8 cellular contexts compared by ENCODE assay signal in the genomic region with DNA sequence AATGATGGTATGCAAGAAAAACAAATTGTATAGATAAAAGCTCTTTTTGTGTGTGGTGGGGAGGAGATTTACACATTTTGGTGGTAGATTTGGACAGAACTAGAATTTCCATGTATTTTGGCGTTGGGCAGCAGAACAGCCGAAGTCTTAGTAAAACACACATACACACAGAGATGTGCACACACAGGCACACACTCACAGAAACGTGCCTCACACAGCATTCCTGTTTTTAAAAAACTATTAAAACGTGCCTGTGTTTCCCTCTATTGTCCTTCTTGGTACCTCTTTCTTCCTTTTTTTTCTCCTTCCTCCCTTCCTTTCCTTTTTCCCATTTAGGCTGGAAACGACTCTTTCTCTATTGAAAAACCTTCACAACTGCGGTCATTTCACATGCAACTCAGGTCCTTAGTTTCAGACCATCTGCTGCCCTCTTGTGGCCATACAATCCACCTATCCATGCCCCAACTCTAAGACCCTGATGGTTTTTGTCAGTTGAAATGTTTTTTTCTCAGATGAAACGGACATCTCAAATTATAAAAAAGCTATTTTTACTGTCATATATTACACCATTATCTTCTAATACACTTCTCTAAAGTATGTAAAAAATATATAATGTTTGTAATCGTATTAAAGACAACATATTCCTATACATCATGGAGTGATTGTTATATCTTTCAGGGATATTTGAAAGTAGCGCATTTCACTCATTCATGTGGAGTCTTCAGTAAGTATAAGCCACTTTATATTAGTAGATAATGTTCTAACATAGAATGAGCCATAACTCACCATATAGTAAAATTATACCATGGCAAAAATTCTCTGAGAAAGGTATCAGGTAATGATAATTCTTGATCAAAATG.
DNase-seq lines count a peak whose midpoint lies in the region; ATAC-seq and TF ChIP-seq lines count a peak whose summit lies in the region.

No MANE protein-coding gene starts in this region.

- TF ChIP-seq CTCF in body of pancreas (IDR thresholded peaks at IDR 0.05): peak; percentile 24 to 70 (median 63)

- no peak for TF ChIP-seq POLR2A in body of pancreas (IDR thresholded peaks at IDR 0.05)

- ATAC-seq in HG02885 (IDR thresholded peaks at IDR 0.05; ENCODE audit: poor library complexity, unreplicated experiment) (peak; percentile 87), body of pancreas (peak; percentile 81), HG03280 (IDR thresholded peaks at IDR 0.05; ENCODE audit: unreplicated experiment) (no peak)

- H3K36me3 ChIP-seq in body of pancreas (replicated peaks in 1 of 2; ENCODE audit: insufficient read depth in 1 of 2, low read depth in 2 of 2): no peaks in the 10 kb centered on the region

- H3K27ac ChIP-seq in body of pancreas: no peak overlapping the region

- H3K27me3 ChIP-seq in body of pancreas: no peaks in the 10 kb centered on the region

- DNase-seq in EH (ENCODE audit: low read depth): peak; percentile 2
- peak; percentile 80 to 87 for DNase-seq in NCI-H524 (lab: John Stamatoyannopoulos, UW)
- peak; percentile 69 to 78 (median 72) for DNase-seq in body of pancreas
- peak; percentile 64 for DNase-seq in islet precursor cell
- DNase-seq in superior temporal gyrus (ENCODE audit: extremely low spot score): peak; percentile 90
- no peak for DNase-seq in activated naive CD4-positive, alpha-beta T cell treated with anti-CD3 and anti-CD28 coated beads, Interleukin-2, amount 50 U/mL, for 16 hours

- intact Hi-C loops in body of pancreas (cut with DNase I): loop anchor here (10.0 kb wide), 1 partner anchor 590 kb away; no protein-coding TSS in a partner anchor

- 26 to 36% methylated on average over 9 of the region's 9 CpGs for WGBS in body of pancreas, 2 donors

- no peaks in the 10 kb centered on the region for H3K4me1 ChIP-seq in body of pancreas

- no peak overlapping the region for H3K4me3 ChIP-seq in body of pancreas

- no peaks in the 10 kb centered on the region for H3K9me3 ChIP-seq in body of pancreas
